ENCODE assay signal across 33 cellular contexts in the genomic region with DNA sequence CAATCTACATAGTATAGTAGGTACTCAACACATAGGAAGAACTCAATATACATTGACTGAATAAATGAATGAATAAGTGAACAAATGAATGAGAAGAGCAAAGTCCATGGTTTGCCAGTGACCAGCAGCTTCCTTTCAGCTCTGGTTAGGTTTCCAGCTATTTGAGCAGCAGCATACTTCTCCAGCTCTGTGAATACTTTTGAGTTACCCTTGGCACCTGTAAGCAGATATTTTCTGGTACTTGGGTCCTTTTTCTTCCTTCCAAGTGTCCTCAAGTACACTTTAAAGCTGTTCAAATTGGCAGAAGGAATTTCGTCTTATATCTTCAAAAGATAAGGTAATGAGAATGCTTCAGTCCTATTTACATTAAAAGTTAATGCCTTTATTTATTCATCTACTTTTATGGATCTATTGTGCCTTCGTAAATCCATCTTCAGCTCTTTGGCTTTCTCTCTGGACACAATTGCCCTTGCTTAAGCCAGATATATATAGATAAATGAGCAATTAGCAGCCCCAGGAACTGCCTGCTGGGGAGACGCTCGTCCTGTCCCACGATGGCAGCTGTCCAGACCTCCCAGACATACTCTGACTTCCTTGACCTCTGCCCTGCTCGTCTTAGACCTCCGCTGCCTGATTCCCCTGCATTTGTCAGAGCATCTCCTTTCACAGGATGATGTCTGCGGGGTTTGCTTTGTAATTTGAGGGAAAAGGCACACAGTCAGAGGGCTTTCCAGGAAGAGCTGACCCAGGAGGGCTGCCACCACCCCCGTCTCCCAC.
DNase-seq lines count a peak whose midpoint lies in the region; ATAC-seq, FAIRE-seq and TF ChIP-seq lines count a peak whose summit lies in the region.
"Had no signal": no experiment of that assay in that cellular context is flagged by ENCODE, and none has a peak within 500 bp of the region (broad histone marks: within the 10 kb centered on the region; RNA-seq: fewer than 3 reads in every experiment).

No MANE protein-coding gene starts in this region.

- H3K4me1 ChIP-seq in astrocyte (ENCODE audit: insufficient read depth, low read length) (peaks cover 23% of the 10 kb centered on the region), left lung (peaks cover 0 to 5% of the 10 kb centered on the region in 2 donors), osteoblast (ENCODE audit: insufficient read depth, low read length) (peaks cover 33% of the 10 kb centered on the region)
- H3K4me1 ChIP-seq: gastroesophageal sphincter, HAP-1, uterus had no signal

- peak; percentile 54 for DNase-seq in EL
- DNase-seq in astrocyte (ENCODE audit: low read depth): peak; percentile 10
- no peak for DNase-seq in left lung
- DNase-seq in osteoblast (ENCODE audit: insufficient read length, low spot score, missing footprints): no peak
- DNase-seq in middle frontal gyrus (ENCODE audit: extremely low spot score, low spot score): no peak
- no peak for DNase-seq in lower leg skin (ENCODE audit: low spot score in 2 of 2)
- DNase-seq in activated CD8-positive, alpha-beta memory T cell treated with anti-CD3 and anti-CD28 coated beads, Interleukin-2, amount 50 U/mL, for 48 hours: no peak
- no peak for DNase-seq in GM10248 (ENCODE audit: extremely low spot score)
- DNase-seq: ACHN; activated CD4-positive, alpha-beta memory T cell treated with anti-CD3 and anti-CD28 coated beads for 36 hours; activated CD4-positive, alpha-beta T cell treated with anti-CD3 and anti-CD28 coated beads for 1 hour; activated naive CD4-positive, alpha-beta T cell treated with anti-CD3 and anti-CD28 coated beads for 36 hours; CD8-positive, alpha-beta memory T cell; DMS 273 treated with DMSO at 0.1 percent for 48 hours; hippocampal formation; left ventricle myocardium superior; NCI-H1417; NCI-H2029 treated with DMSO at 0.1 percent for 48 hours; NCI-H524; right cardiac atrium; spleen; stimulated activated CD4-positive, alpha-beta T cell treated with anti-CD3 and anti-CD28 coated beads, Interleukin-2, amount 100 ng/mL, for 24 hours; stimulated activated naive CD8-positive, alpha-beta T cell treated with anti-CD3 and anti-CD28 coated beads, Interleukin-15, Interleukin-2, amounts not matched to agents 100 U/mL and 50 U/mL, for 24 hours; T-helper 2 cell; uterus had no signal

- H3K36me3 ChIP-seq in astrocyte (ENCODE audit: insufficient read depth, low read length) (no peaks in the 10 kb centered on the region), left lung (no peaks in the 10 kb centered on the region), osteoblast (ENCODE audit: insufficient read depth, low read length) (no peaks in the 10 kb centered on the region)
- H3K36me3 ChIP-seq: gastroesophageal sphincter, HAP-1, spleen, thoracic aorta, uterus had no signal

- no peak overlapping the region for H3K27ac ChIP-seq in astrocyte (ENCODE audit: low read depth, low read length)
- H3K27ac ChIP-seq in left lung: no peak overlapping the region
- no peak overlapping the region for H3K27ac ChIP-seq in osteoblast (ENCODE audit: low read depth, low read length)
- H3K27ac ChIP-seq: gastroesophageal sphincter, spleen, thoracic aorta, uterus had no signal

- no peaks in the 10 kb centered on the region for H3K9me3 ChIP-seq in astrocyte (ENCODE audit: insufficient read depth, low read depth, low read length)
- no peaks in the 10 kb centered on the region for H3K9me3 ChIP-seq in left lung
- H3K9me3 ChIP-seq in osteoblast (ENCODE audit: low read depth, low read length): no peaks in the 10 kb centered on the region
- H3K9me3 ChIP-seq: gastroesophageal sphincter, HAP-1, spleen, thoracic aorta, uterus had no signal

- peak; percentile 49 for FAIRE-seq in astrocyte (lab: Jason Lieb, UNC)
- FAIRE-seq: G401.6 had no signal

- no peak for TF ChIP-seq CTCF in astrocyte (IDR thresholded peaks at IDR 0.05; ENCODE audit: insufficient read depth, low read depth, low read length)
- TF ChIP-seq CTCF in left lung (IDR thresholded peaks at IDR 0.05): no peak
- no peak for TF ChIP-seq CTCF in osteoblast (IDR thresholded peaks at IDR 0.05; ENCODE audit: extremely low read depth, low read depth, low read length)
- TF ChIP-seq CTCF in lower leg skin (IDR thresholded peaks at IDR 0.05): no peak
- TF ChIP-seq CTCF in GM10248 (IDR thresholded peaks at IDR 0.05; ENCODE audit: control extremely low read depth, extremely low read depth, low read depth, missing control alignments): no peak

- CTCF ChIA-PET in GM10248 (lab: Yijun Ruan, JAX): no interaction called here

- peak overlapping the region; percentile 17 for H3K4me2 ChIP-seq in astrocyte (ENCODE audit: low read length)
- no peak overlapping the region for H3K4me2 ChIP-seq in osteoblast (ENCODE audit: insufficient read depth, low read length)

- whole genome bisulfite sequencing in lower leg skin, 2 donors: 47 to 48% methylated on average over 9 of the region's 9 CpGs

- no peaks in the 10 kb centered on the region for H3K36me3 Mint-ChIP-seq in astrocyte (ENCODE audit: low read depth, unreplicated experiment)
- H3K36me3 Mint-ChIP-seq: activated CD4-positive, alpha-beta memory T cell treated with anti-CD3 and anti-CD28 coated beads for 36 hours; CD8-positive, alpha-beta memory T cell; natural killer cell treated with Interleukin-12 subunit alpha and Interleukin-12 subunit beta and Interleukin-15 and Interleukin-18, amount 100 ng/mL, for 72 hours had no signal

- H3K27me3 ChIP-seq in astrocyte (ENCODE audit: insufficient read depth, low read length): no peaks in the 10 kb centered on the region
- no peaks in the 10 kb centered on the region for H3K27me3 ChIP-seq in left lung
- H3K27me3 ChIP-seq in osteoblast (ENCODE audit: insufficient read depth, low read length): no peaks in the 10 kb centered on the region
- H3K27me3 ChIP-seq: gastroesophageal sphincter, spleen, uterus had no signal

- no peaks in the 10 kb centered on the region for H3K9me3 Mint-ChIP-seq in astrocyte (ENCODE audit: unreplicated experiment)
- H3K9me3 Mint-ChIP-seq: activated CD4-positive, alpha-beta memory T cell treated with anti-CD3 and anti-CD28 coated beads for 36 hours; activated T-helper 1 cell treated with anti-CD3 and anti-CD28 coated beads, Interleukin-12 subunit alpha, Interleukin-12 subunit beta, Interleukin-2, Interleukin-4 antibody, amounts not matched to agents 30 ng/mL and 10 ng/mL and 1 ng/mL, durations not matched to agents 14 hours and 24 hours and 36 hours had no signal

- POLR2A ChIA-PET in GM10248 (lab: Yijun Ruan, JAX): no interaction called here

- TF ChIP-seq POLR2A in lower leg skin (IDR thresholded peaks at IDR 0.05): no peak

- intact Hi-C loops in left lung (cut with DNase I) (no loop called here), lower leg skin (cut with DNase I; ENCODE audit: low total_unique reads) (no loop called here)

- peaks cover 53% of the 10 kb centered on the region for H3K4me1 Mint-ChIP-seq in astrocyte (ENCODE audit: low read depth, unreplicated experiment)
- H3K4me1 Mint-ChIP-seq: B cell; CD8-positive, alpha-beta memory T cell had no signal

- no peak overlapping the region for H3K9ac ChIP-seq in astrocyte (ENCODE audit: low read length)

- no peaks in the 10 kb centered on the region for H4K20me1 ChIP-seq in astrocyte (ENCODE audit: insufficient read depth, low read length)
- no peaks in the 10 kb centered on the region for H4K20me1 ChIP-seq in osteoblast (ENCODE audit: insufficient read depth, low read length)

- no peaks in the 10 kb centered on the region for H3K27me3 Mint-ChIP-seq in astrocyte (ENCODE audit: low read depth, unreplicated experiment)
- H3K27me3 Mint-ChIP-seq: activated CD4-positive, alpha-beta memory T cell treated with anti-CD3 and anti-CD28 coated beads for 36 hours; B cell; natural killer cell treated with Interleukin-12 subunit alpha and Interleukin-12 subunit beta and Interleukin-15 and Interleukin-18, amount 100 ng/mL, for 72 hours had no signal

- peak; percentile 91 for ATAC-seq in left lung
- ATAC-seq: gastroesophageal sphincter; left ventricle myocardium superior; natural killer cell treated with Interleukin-12 subunit alpha and Interleukin-12 subunit beta and Interleukin-15 and Interleukin-18, amount 100 ng/mL, for 72 hours; right cardiac atrium; SK-N-SH treated with all-trans-retinoic acid at 6 μM for 48 hours; stimulated activated naive CD8-positive, alpha-beta T cell treated with anti-CD3 and anti-CD28 coated beads, Interleukin-15, Interleukin-2, amounts not matched to agents 100 U/mL and 50 U/mL, for 24 hours had no signal

- H3K79me2 ChIP-seq in astrocyte (ENCODE audit: insufficient read depth, low read length) (no peaks in the 10 kb centered on the region), osteoblast (ENCODE audit: insufficient read depth, low read length) (no peaks in the 10 kb centered on the region)

- H3K4me3 Mint-ChIP-seq in astrocyte (ENCODE audit: unreplicated experiment): no peak overlapping the region
- H3K4me3 Mint-ChIP-seq: activated CD4-positive, alpha-beta memory T cell treated with anti-CD3 and anti-CD28 coated beads for 36 hours; activated naive CD4-positive, alpha-beta T cell treated with anti-CD3 and anti-CD28 coated beads for 36 hours; activated T-helper 1 cell treated with anti-CD3 and anti-CD28 coated beads, Interleukin-12 subunit alpha, Interleukin-12 subunit beta, Interleukin-2, Interleukin-4 antibody, amounts not matched to agents 30 ng/mL and 10 ng/mL and 1 ng/mL, durations not matched to agents 14 hours and 24 hours and 36 hours; B cell; CD8-positive, alpha-beta memory T cell; natural killer cell treated with Interleukin-12 subunit alpha and Interleukin-12 subunit beta and Interleukin-15 and Interleukin-18, amount 100 ng/mL, for 72 hours had no signal

- peak overlapping the region; percentile 81 for H3K27ac Mint-ChIP-seq in astrocyte (ENCODE audit: unreplicated experiment)
- H3K27ac Mint-ChIP-seq: activated CD4-positive, alpha-beta memory T cell treated with anti-CD3 and anti-CD28 coated beads for 36 hours; activated naive CD4-positive, alpha-beta T cell treated with anti-CD3 and anti-CD28 coated beads for 36 hours; activated T-helper 1 cell treated with anti-CD3 and anti-CD28 coated beads, Interleukin-12 subunit alpha, Interleukin-12 subunit beta, Interleukin-2, Interleukin-4 antibody, amounts not matched to agents 30 ng/mL and 10 ng/mL and 1 ng/mL, durations not matched to agents 14 hours and 24 hours and 36 hours; B cell; CD8-positive, alpha-beta memory T cell; natural killer cell treated with Interleukin-12 subunit alpha and Interleukin-12 subunit beta and Interleukin-15 and Interleukin-18, amount 100 ng/mL, for 72 hours had no signal

- H2AFZ ChIP-seq in astrocyte (ENCODE audit: low read depth, low read length) (no peak overlapping the region), osteoblast (ENCODE audit: low read length) (peak overlapping the region; percentile 10)

- H3K4me3 ChIP-seq in astrocyte (ENCODE audit: insufficient read depth, low read depth, low read length) (no peak overlapping the region), left lung (no peak overlapping the region), osteoblast (ENCODE audit: insufficient read depth, low read length) (no peak overlapping the region), lower leg skin (ENCODE audit: low read depth, poor library complexity, severe bottlenecking) (no peak overlapping the region)
- H3K4me3 ChIP-seq: gastroesophageal sphincter, HAP-1, spleen, thoracic aorta, uterus had no signal

Comparison
In these comparisons a context has a peak if more than half of its experiments do, and no peak if none do; other contexts are left out.
1. DNase-seq: peak in EL (single experiment) and astrocyte (single experiment); none in left lung (0 of 2), osteoblast (single experiment), middle frontal gyrus (single experiment), lower leg skin (0 of 2), activated CD8-positive, alpha-beta memory T cell treated with anti-CD3 and anti-CD28 coated beads, Interleukin-2, amount 50 U/mL, for 48 hours (single experiment) and GM10248 (single experiment).